In genomic region chr20:9634327-9634726, GRCh38 we compare ENCODE assay signal across 6 cellular contexts.
"Had no signal": no experiment of that assay in that cellular context is flagged by ENCODE, and none has a peak within 500 bp of the region (broad histone marks: within the 10 kb centered on the region; RNA-seq: fewer than 3 reads in every experiment).

No MANE protein-coding gene starts in this region.

- H3K4me3 ChIP-seq: K562 had no signal

- H3K27ac ChIP-seq: HL-60, KMS-11 had no signal

- DNase-seq: IMR-90, KBM-7, KG1 had no signal

- H3K4me2 ChIP-seq: KMS-11 had no signal

- H3K9ac ChIP-seq: KMS-11 had no signal
